Comparison of ENCODE assay signal across 19 cellular contexts in the genomic region with DNA sequence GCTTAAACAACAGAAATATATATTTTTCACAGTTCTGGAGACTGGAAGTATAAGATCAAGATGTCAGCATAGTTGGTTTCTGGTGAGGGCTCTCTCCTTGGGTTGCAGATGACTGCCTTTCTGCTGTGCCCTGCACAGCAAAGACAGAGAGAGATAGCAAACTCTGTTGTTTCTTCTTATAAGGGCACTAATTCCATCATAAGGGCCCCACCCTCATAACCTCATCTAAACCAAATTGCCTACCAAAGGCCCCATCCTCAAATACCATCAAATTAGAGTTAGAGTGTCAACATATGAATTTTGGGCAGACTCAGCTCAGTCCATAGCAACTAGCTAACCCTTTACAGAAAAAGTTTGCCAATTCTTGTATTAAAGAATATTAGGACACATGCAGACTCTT.
A peak's percentile ranks its signal among the peaks of the same experiment; 100 is the strongest.
DNase-seq lines count a peak whose midpoint lies in the region; ATAC-seq, FAIRE-seq and TF ChIP-seq lines count a peak whose summit lies in the region.
"Had no signal": no experiment of that assay in that cellular context is flagged by ENCODE, and none has a peak within 500 bp of the region (broad histone marks: within the 10 kb centered on the region; RNA-seq: fewer than 3 reads in every experiment).

No MANE protein-coding gene starts in this region.

- no peaks in the 10 kb centered on the region for H3K4me1 Mint-ChIP-seq in neural progenitor cell

- no peaks in the 10 kb centered on the region for H4K20me1 ChIP-seq in neural progenitor cell (ENCODE audit: low read depth)

- H3K4me3 Mint-ChIP-seq in neural progenitor cell: no peak overlapping the region
- H3K4me3 Mint-ChIP-seq: CD4-positive, alpha-beta memory T cell; HFFc6 had no signal

- peaks cover 2% of the 10 kb centered on the region for H3K36me3 Mint-ChIP-seq in neural progenitor cell
- H3K36me3 Mint-ChIP-seq: CD4-positive, alpha-beta memory T cell had no signal

- intact Hi-C loops in sigmoid colon (cut with DNase I): loop anchor here (5.0 kb wide), 1 partner anchor 92 kb away; the partner anchor contains the start of gene TLK1

- peaks cover 0 to 20% (median 2%) of the 10 kb centered on the region in 3 donors for H3K4me1 ChIP-seq in gastroesophageal sphincter
- no peaks in the 10 kb centered on the region for H3K4me1 ChIP-seq in muscle layer of duodenum (ENCODE audit: control insufficient read depth in 1 of 2, insufficient read depth in 2 of 2, low read length in 2 of 2)
- peaks cover 0 to 23% (median 14%) of the 10 kb centered on the region in 4 donors for H3K4me1 ChIP-seq in sigmoid colon
- no peaks in the 10 kb centered on the region for H3K4me1 ChIP-seq in neural progenitor cell
- H3K4me1 ChIP-seq: HAP-1 had no signal

- H3K79me2 ChIP-seq in neural progenitor cell (ENCODE audit: low read depth): no peaks in the 10 kb centered on the region

- peaks cover 6% of the 10 kb centered on the region for H3K9me3 Mint-ChIP-seq in neural progenitor cell
- H3K9me3 Mint-ChIP-seq: HFFc6 had no signal

- H3K36me3 ChIP-seq in gastroesophageal sphincter (no peaks in the 10 kb centered on the region), muscle layer of duodenum (ENCODE audit: control insufficient read depth in 1 of 2, insufficient read depth in 2 of 2, low read length in 2 of 2) (no peaks in the 10 kb centered on the region), sigmoid colon (no peaks in the 10 kb centered on the region), neural progenitor cell (no peaks in the 10 kb centered on the region)
- H3K36me3 ChIP-seq: HAP-1 had no signal

- no peak for TF ChIP-seq POLR2A in gastroesophageal sphincter (IDR thresholded peaks at IDR 0.05)
- TF ChIP-seq POLR2A in sigmoid colon (IDR thresholded peaks at IDR 0.05): no peak

- no peak for ATAC-seq in gastroesophageal sphincter

- H3K27me3 ChIP-seq in gastroesophageal sphincter: no peaks in the 10 kb centered on the region
- H3K27me3 ChIP-seq in muscle layer of duodenum (ENCODE audit: low read depth, low read length): no peaks in the 10 kb centered on the region
- no peaks in the 10 kb centered on the region for H3K27me3 ChIP-seq in sigmoid colon
- no peaks in the 10 kb centered on the region for H3K27me3 ChIP-seq in neural progenitor cell

- no peak for FAIRE-seq in frontal cortex (lab: Jason Lieb, UNC)
- FAIRE-seq: GM12891, GM18507, H54 had no signal

- H3F3A ChIP-seq in neural progenitor cell (ENCODE audit: low read depth): no peaks in the 10 kb centered on the region

- H3K27ac ChIP-seq in gastroesophageal sphincter (peak overlapping the region in 3 of 4 donors; percentile 31 to 76 (median 47)), muscle layer of duodenum (ENCODE audit: low read length) (peak overlapping the region; percentile 33), sigmoid colon (peak overlapping the region; percentile 63 to 75 (median 70)), neural progenitor cell (no peak overlapping the region)

- no peak overlapping the region for H3K9ac ChIP-seq in neural progenitor cell

- no peak overlapping the region for H3K27ac Mint-ChIP-seq in neural progenitor cell
- H3K27ac Mint-ChIP-seq: CD4-positive, alpha-beta memory T cell; HFFc6 had no signal

- TF ChIP-seq CTCF in gastroesophageal sphincter (IDR thresholded peaks at IDR 0.05) (no peak), sigmoid colon (IDR thresholded peaks at IDR 0.05) (no peak), neural progenitor cell (IDR thresholded peaks at IDR 0.05) (no peak)

- H3K27me3 Mint-ChIP-seq in neural progenitor cell (ENCODE audit: insufficient read depth, low read depth): no peaks in the 10 kb centered on the region
- H3K27me3 Mint-ChIP-seq: CD4-positive, alpha-beta memory T cell had no signal

- H3K4me3 ChIP-seq in gastroesophageal sphincter (no peak overlapping the region), muscle layer of duodenum (ENCODE audit: low read depth in 1 of 2, low read length in 2 of 2) (no peak overlapping the region), sigmoid colon (no peak overlapping the region), neural progenitor cell (no peak overlapping the region)
- H3K4me3 ChIP-seq: HAP-1 had no signal

- no peak for DNase-seq in sigmoid colon
- DNase-seq in neural progenitor cell (ENCODE audit: low spot score): no peak
- DNase-seq in NCI-H2196 (lab: John Stamatoyannopoulos, UW; ENCODE audit: unreplicated experiment): no peak
- no peak for DNase-seq in frontal cortex (ENCODE audit: low spot score in 2 of 2)
- DNase-seq: C1 segment of cervical spinal cord; Calu3; CD4-positive, alpha-beta memory T cell; COR-L47; DMS53; DMS79 treated with DMSO at 0.1 percent for 48 hours; GF-D8; GOT3; HFFc6 had no signal

- TF ChIP-seq EP300 in gastroesophageal sphincter (IDR thresholded peaks at IDR 0.05): no peak
- no peak for TF ChIP-seq EP300 in sigmoid colon (IDR thresholded peaks at IDR 0.05)

- H3K4me2 ChIP-seq in neural progenitor cell: no peak overlapping the region

- no peak overlapping the region for H2AFZ ChIP-seq in neural progenitor cell (replicated peaks)

- peaks cover 0 to 15% (median 0%) of the 10 kb centered on the region in 3 donors for H3K9me3 ChIP-seq in gastroesophageal sphincter
- peaks cover 0 to 4% of the 10 kb centered on the region in 2 donors for H3K9me3 ChIP-seq in muscle layer of duodenum (ENCODE audit: control insufficient read depth in 1 of 2, low read length in 2 of 2)
- no peaks in the 10 kb centered on the region for H3K9me3 ChIP-seq in sigmoid colon
- H3K9me3 ChIP-seq in neural progenitor cell (ENCODE audit: low read depth): no peaks in the 10 kb centered on the region
- H3K9me3 ChIP-seq: HAP-1 had no signal
